Comparison of ENCODE assay signal across 12 cellular contexts in genomic region chr1:184888505-184888904, GRCh38.
DNase-seq lines count a peak whose midpoint lies in the region; ATAC-seq and TF ChIP-seq lines count a peak whose summit lies in the region.
"Had no signal": no experiment of that assay in that cellular context is flagged by ENCODE, and none has a peak within 500 bp of the region (broad histone marks: within the 10 kb centered on the region; RNA-seq: fewer than 3 reads in every experiment).

No MANE protein-coding gene starts in this region.

- H3K56ac ChIP-seq in mesendoderm (ENCODE audit: low read length), result no peak overlapping the region

- no peak overlapping the region for H2AFZ ChIP-seq in PC-3 (ENCODE audit: low read length)

- H3K23ac ChIP-seq in mesendoderm (ENCODE audit: low read length), result no peak overlapping the region

- H3K9me2 ChIP-seq in PC-3 (replicated peaks; ENCODE audit: low read length), result no peaks in the 10 kb centered on the region

- H3K27me3 ChIP-seq in PC-3 (ENCODE audit: low read length) (no peaks in the 10 kb centered on the region), rectal smooth muscle tissue (ENCODE audit: control insufficient read depth, insufficient read depth, low read length) (no peaks in the 10 kb centered on the region), mesendoderm (ENCODE audit: insufficient read depth, low read length, poor library complexity) (no peaks in the 10 kb centered on the region)

- peaks cover 19% of the 10 kb centered on the region for H3K4me1 ChIP-seq in PC-3 (ENCODE audit: insufficient read depth, low read length)
- peaks cover 39% of the 10 kb centered on the region for H3K4me1 ChIP-seq in rectal smooth muscle tissue (ENCODE audit: control insufficient read depth, insufficient read depth, low read length)
- H3K4me1 ChIP-seq in mesendoderm (ENCODE audit: control insufficient read depth, low read depth, low read length), result no peaks in the 10 kb centered on the region

- CTCF ChIA-PET in PC-3 (lab: Charles Lee), result no interaction called here

- H4K5ac ChIP-seq in mesendoderm (ENCODE audit: low read length), result no peak overlapping the region

- H2BK120ac ChIP-seq in mesendoderm (ENCODE audit: low read depth, low read length), result no peak overlapping the region

- H2AK5ac ChIP-seq in mesendoderm (ENCODE audit: low read length), result no peak overlapping the region

- no peak overlapping the region for H2BK15ac ChIP-seq in mesendoderm (replicated peaks; ENCODE audit: low read depth)

- H3K18ac ChIP-seq in mesendoderm (ENCODE audit: low read length), result no peak overlapping the region

- intact Hi-C loops in PC-3 (cut with micrococcal nuclease), result no loop called here

- H3K79me1 ChIP-seq in mesendoderm (ENCODE audit: low read length), result no peaks in the 10 kb centered on the region

- no peaks in the 10 kb centered on the region for H4K20me1 ChIP-seq in PC-3 (ENCODE audit: low read length)

- H3F3A ChIP-seq in PC-3 (ENCODE audit: low read length, unreplicated experiment), result no peaks in the 10 kb centered on the region

- H3K79me2 ChIP-seq in PC-3 (ENCODE audit: low read length) (no peaks in the 10 kb centered on the region), mesendoderm (ENCODE audit: control insufficient read depth, insufficient read depth, low read length) (no peaks in the 10 kb centered on the region)

- H3K4me3 ChIP-seq in PC-3 (ENCODE audit: low read length) (no peak overlapping the region), coronary artery (no peak overlapping the region), rectal smooth muscle tissue (ENCODE audit: low read length) (no peak overlapping the region), mesendoderm (ENCODE audit: low read length) (no peak overlapping the region)
- H3K4me3 ChIP-seq: skin epidermis had no signal

- H4K8ac ChIP-seq in mesendoderm (ENCODE audit: low read depth, low read length), result no peak overlapping the region

- H2BK5ac ChIP-seq in mesendoderm (ENCODE audit: low read length), result no peak overlapping the region

- no peak overlapping the region for H3K9ac ChIP-seq in PC-3 (ENCODE audit: low read length)
- no peak overlapping the region for H3K9ac ChIP-seq in rectal smooth muscle tissue (ENCODE audit: low read length)
- H3K9ac ChIP-seq in mesendoderm (ENCODE audit: low read length), result no peak overlapping the region

- TF ChIP-seq CTCF in PC-3 (conservative IDR thresholded peaks at IDR 0.05; ENCODE audit: low read depth, low read length), result no peak
- no peak for TF ChIP-seq CTCF in coronary artery (IDR thresholded peaks at IDR 0.05)

- H3K9me3 ChIP-seq in PC-3 (ENCODE audit: low read length), result no peaks in the 10 kb centered on the region

- H3K27ac ChIP-seq in PC-3 (ENCODE audit: low read length) (no peak overlapping the region), coronary artery (peak overlapping the region; percentile 90 to 91), rectal smooth muscle tissue (ENCODE audit: low read depth, low read length) (peak overlapping the region; percentile 22), mesendoderm (ENCODE audit: low read depth, low read length) (no peak overlapping the region)

- H3K4ac ChIP-seq in mesendoderm (ENCODE audit: low read depth, low read length), result no peak overlapping the region

- DNase-seq in EL, result peak; percentile 87
- DNase-seq in PC-3, result peak; percentile 67
- DNase-seq in coronary artery (ENCODE audit: low spot score), result no peak
- DNase-seq in mesendoderm, result no peak
- DNase-seq in nucleus accumbens (lab: John Stamatoyannopoulos, UW), result no peak
- DNase-seq: activated CD8-positive, alpha-beta T cell treated with anti-CD3 and anti-CD28 coated beads for 36 hours; activated naive CD4-positive, alpha-beta T cell treated with Interleukin-2 at 50 U/mL for 16 hours; DMS153 had no signal

- no TSS peak for BruUV-seq in PC-3 (replicated peaks; lab: Mats Ljungman, UMichigan)

- H3K4me2 ChIP-seq in PC-3 (ENCODE audit: low read length) (no peak overlapping the region), mesendoderm (ENCODE audit: low read length) (no peak overlapping the region)

- peak; percentile 13; the same call in 1 of the 2 replicates for ATAC-seq in PC-3
- ATAC-seq in GM18858 (IDR thresholded peaks at IDR 0.05; ENCODE audit: unreplicated experiment), result no peak
- ATAC-seq in GM18511 (IDR thresholded peaks at IDR 0.05; ENCODE audit: unreplicated experiment), result no peak
- ATAC-seq: activated CD8-positive, alpha-beta T cell treated with anti-CD3 and anti-CD28 coated beads for 36 hours had no signal

- H3K36me3 ChIP-seq in PC-3 (ENCODE audit: low read depth, low read length) (no peaks in the 10 kb centered on the region), rectal smooth muscle tissue (ENCODE audit: control insufficient read depth, insufficient read depth, low read length) (no peaks in the 10 kb centered on the region), mesendoderm (ENCODE audit: control insufficient read depth, insufficient read depth, low read length) (no peaks in the 10 kb centered on the region)

- POLR2A ChIA-PET in PC-3 (lab: Charles Lee; ENCODE audit: unreplicated experiment), result no interaction called here

Comparison
In these comparisons a context has a peak if more than half of its experiments do, and no peak if none do; other contexts are left out.
1. DNase-seq: peak in EL (single experiment) and PC-3 (single experiment); none in coronary artery (single experiment), mesendoderm (single experiment) and nucleus accumbens (0 of 56).
2. H3K27ac ChIP-seq: peak in coronary artery (2 of 2) and rectal smooth muscle tissue (single experiment); none in PC-3 (single experiment) and mesendoderm (single experiment).